Comparison of ENCODE assay signal across 32 cellular contexts in genomic region chr15:52303093-52303772, GRCh38.
"Had no signal": no experiment of that assay in that cellular context is flagged by ENCODE, and none has a peak within 500 bp of the region (broad histone marks: within the 10 kb centered on the region; RNA-seq: fewer than 3 reads in every experiment).

No MANE protein-coding gene starts in this region.

- ATAC-seq: activated T-cell treated with anti-CD3 and anti-CD28 coated beads, Interleukin-2, amount 50 U/mL, for 4 hours; effector memory CD8-positive, alpha-beta T cell; gastroesophageal sphincter; mucosa of descending colon; natural killer cell treated with Interleukin-12 subunit alpha and Interleukin-12 subunit beta and Interleukin-15 and Interleukin-18, amount 100 ng/mL, for 72 hours; stimulated activated memory B cell treated with anti-CD40 and anti-IgM and Interleukin-4, amounts not matched to agents 10 μg/mL and 1 μg/mL and 100 μg/mL, for 72 hours; stimulated activated naive CD8-positive, alpha-beta T cell treated with anti-CD3 and anti-CD28 coated beads, Interleukin-15, amount 100 ng/mL, for 72 hours had no signal

- H3K27me3 ChIP-seq: ascending aorta, cardiac muscle cell, colonic mucosa, gastroesophageal sphincter, hepatocyte, right atrium auricular region, thyroid gland, upper lobe of left lung, vagina had no signal

- H3K4me1 ChIP-seq: ascending aorta, colonic mucosa, gastroesophageal sphincter, left ventricle myocardium inferior, right atrium auricular region, upper lobe of left lung, vagina had no signal

- H3K36me3 Mint-ChIP-seq: brain; natural killer cell treated with Interleukin-12 subunit alpha and Interleukin-12 subunit beta and Interleukin-15 and Interleukin-18, amount 100 ng/mL, for 72 hours had no signal

- DNase-seq: activated CD4-positive, alpha-beta T cell treated with anti-CD3 and anti-CD28 coated beads, Interleukin-2, amount 50 U/mL, for 1 hour; activated CD4-positive, CD25-positive, alpha-beta regulatory T cell treated with anti-CD3 and anti-CD28 coated beads, Interleukin-2, amount 50 U/mL, for 72 hours; activated T-cell treated with anti-CD3 and anti-CD28 coated beads, Interleukin-2, amount 50 U/mL, for 4 hours; cerebellar nuclear complex; colonic mucosa; effector memory CD8-positive, alpha-beta T cell; erythroblast; islet precursor cell; left ventricle myocardium inferior; mucosa of descending colon; stimulated activated CD4-positive, alpha-beta T cell treated with anti-CD3 and anti-CD28 coated beads, Interleukin-1b, Interleukin-23, amount 100 ng/mL, for 48 hours; stimulated activated CD4-positive, alpha-beta T cell treated with anti-CD3 and anti-CD28 coated beads, Interleukin-4, amount 100 ng/mL, for 4 hours; stimulated activated CD8-positive, alpha-beta memory T cell treated with anti-CD3 and anti-CD28 coated beads, Interleukin-4, amount 100 ng/mL, for 48 hours; stimulated activated naive CD8-positive, alpha-beta T cell treated with anti-CD3 and anti-CD28 coated beads, Interleukin-15, amount 100 ng/mL, for 72 hours; substantia nigra; T1000; thyroid gland; upper lobe of left lung; WERI-Rb-1 had no signal

- H3K4me1 Mint-ChIP-seq: brain; stimulated activated naive CD8-positive, alpha-beta T cell treated with anti-CD3 and anti-CD28 coated beads, Interleukin-15, amount 100 ng/mL, for 72 hours had no signal

- H3K27ac ChIP-seq: ascending aorta, cardiac muscle cell, colonic mucosa, gastroesophageal sphincter, hepatocyte, left ventricle myocardium inferior, right atrium auricular region, thyroid gland, upper lobe of left lung, vagina, WERI-Rb-1 had no signal

- H3K27me3 Mint-ChIP-seq: brain; effector memory CD8-positive, alpha-beta T cell; stimulated activated memory B cell treated with anti-CD40 and anti-IgM and Interleukin-4, amounts not matched to agents 10 μg/mL and 1 μg/mL and 100 μg/mL, for 72 hours; stimulated activated naive CD8-positive, alpha-beta T cell treated with anti-CD3 and anti-CD28 coated beads, Interleukin-15, amount 100 ng/mL, for 72 hours had no signal

- H3K27ac Mint-ChIP-seq: activated naive CD8-positive, alpha-beta T cell; activated T-helper 2 cell treated with anti-CD3 and anti-CD28 coated beads, Interferon-gamma antibody, Interleukin-2, Interleukin-4, amounts not matched to agents 10 μg/mL and 5 μg/mL and 100 μg/mL, durations not matched to agents 14 hours and 24 hours and 36 hours; brain; natural killer cell treated with Interleukin-12 subunit alpha and Interleukin-12 subunit beta and Interleukin-15 and Interleukin-18, amount 100 ng/mL, for 72 hours; stimulated activated memory B cell treated with anti-CD40 and anti-IgM and Interleukin-4, amounts not matched to agents 10 μg/mL and 1 μg/mL and 100 μg/mL, for 72 hours; stimulated activated naive CD8-positive, alpha-beta T cell treated with anti-CD3 and anti-CD28 coated beads, Interleukin-15, amount 100 ng/mL, for 72 hours had no signal

- H3K4me3 ChIP-seq: ascending aorta, cardiac muscle cell, colonic mucosa, gastroesophageal sphincter, hepatocyte, left ventricle myocardium inferior, lung, mucosa of descending colon, right atrium auricular region, smooth muscle cell, thyroid gland, upper lobe of left lung, vagina had no signal

- H3K4me3 Mint-ChIP-seq: activated naive CD8-positive, alpha-beta T cell; activated T-cell treated with anti-CD3 and anti-CD28 coated beads, Interleukin-2, amount 50 U/mL, for 4 hours; brain; effector memory CD8-positive, alpha-beta T cell; natural killer cell treated with Interleukin-12 subunit alpha and Interleukin-12 subunit beta and Interleukin-15 and Interleukin-18, amount 100 ng/mL, for 72 hours; stimulated activated memory B cell treated with anti-CD40 and anti-IgM and Interleukin-4, amounts not matched to agents 10 μg/mL and 1 μg/mL and 100 μg/mL, for 72 hours; stimulated activated naive CD8-positive, alpha-beta T cell treated with anti-CD3 and anti-CD28 coated beads, Interleukin-15, amount 100 ng/mL, for 72 hours had no signal

- H3K9me3 Mint-ChIP-seq: activated T-cell treated with anti-CD3 and anti-CD28 coated beads, Interleukin-2, amount 50 U/mL, for 4 hours; effector memory CD8-positive, alpha-beta T cell; natural killer cell treated with Interleukin-12 subunit alpha and Interleukin-12 subunit beta and Interleukin-15 and Interleukin-18, amount 100 ng/mL, for 72 hours; stimulated activated memory B cell treated with anti-CD40 and anti-IgM and Interleukin-4, amounts not matched to agents 10 μg/mL and 1 μg/mL and 100 μg/mL, for 72 hours; stimulated activated naive CD8-positive, alpha-beta T cell treated with anti-CD3 and anti-CD28 coated beads, Interleukin-15, amount 100 ng/mL, for 72 hours had no signal

- H3K9me3 ChIP-seq: ascending aorta, colonic mucosa, gastroesophageal sphincter, left ventricle myocardium inferior, mucosa of descending colon, right atrium auricular region, thyroid gland, upper lobe of left lung, vagina had no signal

- H3K36me3 ChIP-seq: ascending aorta, cardiac muscle cell, colonic mucosa, gastroesophageal sphincter, left ventricle myocardium inferior, right atrium auricular region, thyroid gland, upper lobe of left lung, vagina, WERI-Rb-1 had no signal
